ENCODE assay signal across 1 cellular context in the genomic region with DNA sequence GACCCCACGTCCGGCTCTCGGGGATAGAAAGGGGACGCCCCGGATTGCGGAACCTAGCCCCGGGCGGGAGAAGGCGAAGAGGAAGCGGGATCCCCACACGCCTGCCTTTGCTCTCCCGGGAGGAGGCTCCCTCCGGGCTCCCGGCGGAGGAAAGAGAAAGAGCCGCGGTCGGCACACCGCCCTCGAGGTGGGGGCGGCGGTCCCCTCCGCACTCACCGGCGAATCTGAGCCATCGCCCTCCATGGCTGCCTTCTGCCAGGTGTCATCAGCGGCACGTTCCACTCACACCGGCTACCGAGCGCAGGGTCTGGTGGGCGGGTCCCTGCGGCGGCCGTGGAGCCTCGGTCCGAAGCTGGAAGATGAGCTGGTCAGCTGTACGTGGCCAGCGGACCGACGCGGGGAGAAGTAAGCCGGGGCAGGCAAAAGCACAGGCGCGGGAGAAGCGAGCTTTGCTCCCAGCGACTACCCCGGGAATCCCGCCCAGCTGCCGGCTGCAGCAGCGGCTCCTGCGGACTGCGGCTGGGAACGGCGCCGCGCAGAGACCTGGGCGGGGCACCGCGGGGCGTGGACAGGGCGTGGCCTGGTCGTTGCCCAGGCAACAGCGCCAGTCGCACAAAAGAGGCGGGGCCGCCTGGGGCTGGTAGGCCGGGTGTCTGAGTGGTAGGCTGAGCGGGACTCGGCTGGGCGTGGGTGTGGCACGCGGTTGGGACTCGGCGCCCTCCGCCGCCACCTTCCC.
TF ChIP-seq lines count a peak whose summit lies in the region.

TRIM36 (minus strand) TSS at position 517 of the 736 bp plus-strand sequence; CDS start at position 243, 274 bp downstream.

TF ChIP-seq in GM12878, 131 proteins besides CTCF, POLR2A, EP300 and RAD21 (continued from another document and continues in another):
- TF ChIP-seq IRF4 (IDR thresholded peaks at IDR 0.05; ENCODE audit: low read depth, low read length) (no peak), GABPA (IDR thresholded peaks at IDR 0.05; ENCODE audit: low read depth) (no peak), SIN3A (IDR thresholded peaks at IDR 0.05; ENCODE audit: low read depth, low read length) (no peak), TCF12 (IDR thresholded peaks at IDR 0.05; ENCODE audit: low read depth, low read length) (peak; percentile 71; the same call in 1 of the 2 replicates), MEF2B (IDR thresholded peaks at IDR 0.05; ENCODE audit: partially characterized antibody, poor library complexity, severe bottlenecking) (no peak), NR2C1 (IDR thresholded peaks at IDR 0.05) (no peak), ZSCAN29 (IDR thresholded peaks at IDR 0.05) (no peak), ESRRA (IDR thresholded peaks at IDR 0.05; ENCODE audit: low read length) (no peak), ASH2L (IDR thresholded peaks at IDR 0.05; ENCODE audit: borderline replicate concordance, low read depth) (no peak), LARP7 (IDR thresholded peaks at IDR 0.05) (peak; percentile 34; the same call in 1 of the 2 replicates), SRF (IDR thresholded peaks at IDR 0.05; ENCODE audit: low read depth in 2 of 2, low read length in 2 of 2) (no peak), FOXM1 (IDR thresholded peaks at IDR 0.05; ENCODE audit: low read depth, low read length) (no peak), SPI1 (IDR thresholded peaks at IDR 0.05; ENCODE audit: borderline replicate concordance, insufficient read depth, low read depth, low read length) (no peak), FOXK2 (IDR thresholded peaks at IDR 0.05) (no peak), BCLAF1 (IDR thresholded peaks at IDR 0.05) (no peak), MLLT1 (IDR thresholded peaks at IDR 0.05) (no peak), CHD2 (IDR thresholded peaks at IDR 0.05; ENCODE audit: borderline replicate concordance, low read depth, low read length) (no peak), HDGF (IDR thresholded peaks at IDR 0.05) (no peak), SUZ12 (IDR thresholded peaks at IDR 0.05; ENCODE audit: unreplicated experiment) (no peak), SMARCA5 (IDR thresholded peaks at IDR 0.05) (no peak), ETV6 (conservative IDR thresholded peaks at IDR 0.05 in 1 of 2, IDR thresholded peaks at IDR 0.05 in 1 of 2; ENCODE audit: borderline replicate concordance in 1 of 2, low read depth in 1 of 2) (no peak), PRDM15 (CRISPR knock-in tag; IDR thresholded peaks at IDR 0.05) (no peak), NFXL1 (IDR thresholded peaks at IDR 0.05; ENCODE audit: borderline replicate concordance) (no peak), MTA2 (IDR thresholded peaks at IDR 0.05; ENCODE audit: low read depth) (no peak)
- TF ChIP-seq, protein P1, sequence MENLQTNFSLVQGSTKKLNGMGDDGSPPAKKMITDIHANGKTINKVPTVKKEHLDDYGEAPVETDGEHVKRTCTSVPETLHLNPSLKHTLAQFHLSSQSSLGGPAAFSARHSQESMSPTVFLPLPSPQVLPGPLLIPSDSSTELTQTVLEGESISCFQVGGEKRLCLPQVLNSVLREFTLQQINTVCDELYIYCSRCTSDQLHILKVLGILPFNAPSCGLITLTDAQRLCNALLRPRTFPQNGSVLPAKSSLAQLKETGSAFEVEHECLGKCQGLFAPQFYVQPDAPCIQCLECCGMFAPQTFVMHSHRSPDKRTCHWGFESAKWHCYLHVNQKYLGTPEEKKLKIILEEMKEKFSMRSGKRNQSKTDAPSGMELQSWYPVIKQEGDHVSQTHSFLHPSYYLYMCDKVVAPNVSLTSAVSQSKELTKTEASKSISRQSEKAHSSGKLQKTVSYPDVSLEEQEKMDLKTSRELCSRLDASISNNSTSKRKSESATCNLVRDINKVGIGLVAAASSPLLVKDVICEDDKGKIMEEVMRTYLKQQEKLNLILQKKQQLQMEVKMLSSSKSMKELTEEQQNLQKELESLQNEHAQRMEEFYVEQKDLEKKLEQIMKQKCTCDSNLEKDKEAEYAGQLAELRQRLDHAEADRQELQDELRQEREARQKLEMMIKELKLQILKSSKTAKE (IDR thresholded peaks at IDR 0.05; ENCODE audit: low read depth, poor library complexity, severe bottlenecking) = no peak
- TF ChIP-seq, protein P2, sequence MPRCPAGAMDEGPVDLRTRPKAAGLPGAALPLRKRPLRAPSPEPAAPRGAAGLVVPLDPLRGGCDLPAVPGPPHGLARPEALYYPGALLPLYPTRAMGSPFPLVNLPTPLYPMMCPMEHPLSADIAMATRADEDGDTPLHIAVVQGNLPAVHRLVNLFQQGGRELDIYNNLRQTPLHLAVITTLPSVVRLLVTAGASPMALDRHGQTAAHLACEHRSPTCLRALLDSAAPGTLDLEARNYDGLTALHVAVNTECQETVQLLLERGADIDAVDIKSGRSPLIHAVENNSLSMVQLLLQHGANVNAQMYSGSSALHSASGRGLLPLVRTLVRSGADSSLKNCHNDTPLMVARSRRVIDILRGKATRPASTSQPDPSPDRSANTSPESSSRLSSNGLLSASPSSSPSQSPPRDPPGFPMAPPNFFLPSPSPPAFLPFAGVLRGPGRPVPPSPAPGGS (IDR thresholded peaks at IDR 0.05; ENCODE audit: borderline replicate concordance, insufficient read depth, low read depth, low read length, poor library complexity, severe bottlenecking) = no peak
- TF ChIP-seq, protein P3, sequence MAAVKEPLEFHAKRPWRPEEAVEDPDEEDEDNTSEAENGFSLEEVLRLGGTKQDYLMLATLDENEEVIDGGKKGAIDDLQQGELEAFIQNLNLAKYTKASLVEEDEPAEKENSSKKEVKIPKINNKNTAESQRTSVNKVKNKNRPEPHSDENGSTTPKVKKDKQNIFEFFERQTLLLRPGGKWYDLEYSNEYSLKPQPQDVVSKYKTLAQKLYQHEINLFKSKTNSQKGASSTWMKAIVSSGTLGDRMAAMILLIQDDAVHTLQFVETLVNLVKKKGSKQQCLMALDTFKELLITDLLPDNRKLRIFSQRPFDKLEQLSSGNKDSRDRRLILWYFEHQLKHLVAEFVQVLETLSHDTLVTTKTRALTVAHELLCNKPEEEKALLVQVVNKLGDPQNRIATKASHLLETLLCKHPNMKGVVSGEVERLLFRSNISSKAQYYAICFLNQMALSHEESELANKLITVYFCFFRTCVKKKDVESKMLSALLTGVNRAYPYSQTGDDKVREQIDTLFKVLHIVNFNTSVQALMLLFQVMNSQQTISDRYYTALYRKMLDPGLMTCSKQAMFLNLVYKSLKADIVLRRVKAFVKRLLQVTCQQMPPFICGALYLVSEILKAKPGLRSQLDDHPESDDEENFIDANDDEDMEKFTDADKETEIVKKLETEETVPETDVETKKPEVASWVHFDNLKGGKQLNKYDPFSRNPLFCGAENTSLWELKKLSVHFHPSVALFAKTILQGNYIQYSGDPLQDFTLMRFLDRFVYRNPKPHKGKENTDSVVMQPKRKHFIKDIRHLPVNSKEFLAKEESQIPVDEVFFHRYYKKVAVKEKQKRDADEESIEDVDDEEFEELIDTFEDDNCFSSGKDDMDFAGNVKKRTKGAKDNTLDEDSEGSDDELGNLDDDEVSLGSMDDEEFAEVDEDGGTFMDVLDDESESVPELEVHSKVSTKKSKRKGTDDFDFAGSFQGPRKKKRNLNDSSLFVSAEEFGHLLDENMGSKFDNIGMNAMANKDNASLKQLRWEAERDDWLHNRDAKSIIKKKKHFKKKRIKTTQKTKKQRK (IDR thresholded peaks at IDR 0.05; ENCODE audit: low read depth, low read length) = no peak
- TF ChIP-seq, protein P4, sequence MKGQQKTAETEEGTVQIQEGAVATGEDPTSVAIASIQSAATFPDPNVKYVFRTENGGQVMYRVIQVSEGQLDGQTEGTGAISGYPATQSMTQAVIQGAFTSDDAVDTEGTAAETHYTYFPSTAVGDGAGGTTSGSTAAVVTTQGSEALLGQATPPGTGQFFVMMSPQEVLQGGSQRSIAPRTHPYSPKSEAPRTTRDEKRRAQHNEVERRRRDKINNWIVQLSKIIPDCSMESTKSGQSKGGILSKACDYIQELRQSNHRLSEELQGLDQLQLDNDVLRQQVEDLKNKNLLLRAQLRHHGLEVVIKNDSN (IDR thresholded peaks at IDR 0.05; ENCODE audit: borderline replicate concordance, extremely low read length, insufficient read depth, low read depth, low read length) = no peak
- TF ChIP-seq, protein P5, sequence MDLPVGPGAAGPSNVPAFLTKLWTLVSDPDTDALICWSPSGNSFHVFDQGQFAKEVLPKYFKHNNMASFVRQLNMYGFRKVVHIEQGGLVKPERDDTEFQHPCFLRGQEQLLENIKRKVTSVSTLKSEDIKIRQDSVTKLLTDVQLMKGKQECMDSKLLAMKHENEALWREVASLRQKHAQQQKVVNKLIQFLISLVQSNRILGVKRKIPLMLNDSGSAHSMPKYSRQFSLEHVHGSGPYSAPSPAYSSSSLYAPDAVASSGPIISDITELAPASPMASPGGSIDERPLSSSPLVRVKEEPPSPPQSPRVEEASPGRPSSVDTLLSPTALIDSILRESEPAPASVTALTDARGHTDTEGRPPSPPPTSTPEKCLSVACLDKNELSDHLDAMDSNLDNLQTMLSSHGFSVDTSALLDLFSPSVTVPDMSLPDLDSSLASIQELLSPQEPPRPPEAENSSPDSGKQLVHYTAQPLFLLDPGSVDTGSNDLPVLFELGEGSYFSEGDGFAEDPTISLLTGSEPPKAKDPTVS (IDR thresholded peaks at IDR 0.05; ENCODE audit: low read depth, low read length) = no peak
- TF ChIP-seq, protein P6, sequence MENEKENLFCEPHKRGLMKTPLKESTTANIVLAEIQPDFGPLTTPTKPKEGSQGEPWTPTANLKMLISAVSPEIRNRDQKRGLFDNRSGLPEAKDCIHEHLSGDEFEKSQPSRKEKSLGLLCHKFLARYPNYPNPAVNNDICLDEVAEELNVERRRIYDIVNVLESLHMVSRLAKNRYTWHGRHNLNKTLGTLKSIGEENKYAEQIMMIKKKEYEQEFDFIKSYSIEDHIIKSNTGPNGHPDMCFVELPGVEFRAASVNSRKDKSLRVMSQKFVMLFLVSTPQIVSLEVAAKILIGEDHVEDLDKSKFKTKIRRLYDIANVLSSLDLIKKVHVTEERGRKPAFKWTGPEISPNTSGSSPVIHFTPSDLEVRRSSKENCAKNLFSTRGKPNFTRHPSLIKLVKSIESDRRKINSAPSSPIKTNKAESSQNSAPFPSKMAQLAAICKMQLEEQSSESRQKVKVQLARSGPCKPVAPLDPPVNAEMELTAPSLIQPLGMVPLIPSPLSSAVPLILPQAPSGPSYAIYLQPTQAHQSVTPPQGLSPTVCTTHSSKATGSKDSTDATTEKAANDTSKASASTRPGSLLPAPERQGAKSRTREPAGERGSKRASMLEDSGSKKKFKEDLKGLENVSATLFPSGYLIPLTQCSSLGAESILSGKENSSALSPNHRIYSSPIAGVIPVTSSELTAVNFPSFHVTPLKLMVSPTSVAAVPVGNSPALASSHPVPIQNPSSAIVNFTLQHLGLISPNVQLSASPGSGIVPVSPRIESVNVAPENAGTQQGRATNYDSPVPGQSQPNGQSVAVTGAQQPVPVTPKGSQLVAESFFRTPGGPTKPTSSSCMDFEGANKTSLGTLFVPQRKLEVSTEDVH (IDR thresholded peaks at IDR 0.05; ENCODE audit: low read depth, partially characterized antibody) = no peak
